ENCODE assay signal across 8 cellular contexts in the genomic region with DNA sequence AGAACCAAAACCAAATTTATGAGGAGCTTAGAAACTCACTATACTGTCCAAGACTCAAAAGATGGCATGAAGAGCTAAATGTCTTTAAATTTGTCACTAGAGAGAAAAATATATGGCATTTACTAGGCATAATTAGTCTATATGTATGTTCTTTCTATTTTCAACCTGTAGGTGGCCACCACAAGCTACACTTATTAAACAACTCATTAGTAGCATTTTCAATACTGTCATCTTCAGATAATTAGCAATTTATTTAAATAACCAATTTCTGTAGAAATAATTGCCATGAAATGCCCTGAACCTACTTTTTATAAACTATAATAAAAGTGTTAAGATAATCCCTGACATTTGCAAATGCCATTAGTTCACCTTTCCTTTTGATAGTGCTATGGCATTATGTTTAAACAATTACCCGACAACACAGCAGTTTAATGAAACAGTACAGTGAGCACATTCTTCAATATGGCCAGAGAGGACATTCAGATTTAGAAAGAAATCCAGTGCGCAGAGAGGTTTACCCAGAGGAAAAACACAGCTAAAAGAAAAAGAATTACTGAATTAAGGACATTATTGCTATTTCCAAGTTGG.
DNase-seq lines count a peak whose midpoint lies in the region; ATAC-seq, FAIRE-seq and TF ChIP-seq lines count a peak whose summit lies in the region.

No MANE protein-coding gene starts in this region.

- no peaks in the 10 kb centered on the region for H3K9me1 ChIP-seq in endothelial cell of umbilical vein (replicated peaks; ENCODE audit: control insufficient read depth, extremely low read depth, insufficient read depth, low read length)

- H3K9ac ChIP-seq in endothelial cell of umbilical vein (replicated peaks; ENCODE audit: extremely low read depth, insufficient read depth, low read length), result no peak overlapping the region

- H3K4me1 ChIP-seq in endothelial cell of umbilical vein (ENCODE audit: control insufficient read depth, extremely low read depth, insufficient read depth, low read length) (no peaks in the 10 kb centered on the region), upper lobe of right lung (no peaks in the 10 kb centered on the region), thyroid gland (no peaks in the 10 kb centered on the region)

- CTCF ChIA-PET in BJ (lab: Yijun Ruan, JAX) (interaction anchor here (0.6 to 2.0 kb wide), 17 partner anchors 10 to 810 kb away, joined by 3 to 14 read pairs (median 3); no protein-coding TSS in a partner anchor), endothelial cell of umbilical vein (lab: Charles Lee) (interaction anchor here (0.6 to 2.5 kb wide), 70 partner anchors 9 to 1224 kb away, joined by 3 to 39 read pairs (median 4); no protein-coding TSS in a partner anchor)

- H3K36me3 ChIP-seq in BJ (ENCODE audit: control insufficient read depth, insufficient read depth, low read length) (no peaks in the 10 kb centered on the region), endothelial cell of umbilical vein (ENCODE audit: control insufficient read depth in 2 of 2, extremely low read depth in 1 of 2, insufficient read depth in 2 of 2, low read length in 2 of 2) (no peaks in the 10 kb centered on the region), upper lobe of right lung (no peaks in the 10 kb centered on the region), thyroid gland (no peaks in the 10 kb centered on the region)

- H3K27me3 ChIP-seq in BJ (ENCODE audit: control insufficient read depth, insufficient read depth, low read length) (no peaks in the 10 kb centered on the region), endothelial cell of umbilical vein (ENCODE audit: control insufficient read depth in 2 of 2, insufficient read depth in 2 of 2, low read length in 2 of 2) (no peaks in the 10 kb centered on the region), upper lobe of right lung (no peaks in the 10 kb centered on the region), thyroid gland (no peaks in the 10 kb centered on the region)

- no peak for FAIRE-seq in endothelial cell of umbilical vein (lab: Jason Lieb, UNC)
- FAIRE-seq in urothelium cell line (lab: Jason Lieb, UNC), result no peak

- ATAC-seq in GM19043 (IDR thresholded peaks at IDR 0.05; ENCODE audit: low read depth, unreplicated experiment) (peak; percentile 75), upper lobe of right lung (no peak)

- H3K9me3 ChIP-seq in endothelial cell of umbilical vein (replicated peaks; ENCODE audit: control insufficient read depth, insufficient read depth, low read length) (no peaks in the 10 kb centered on the region), upper lobe of right lung (no peaks in the 10 kb centered on the region), thyroid gland (no peaks in the 10 kb centered on the region)

- POLR2A ChIA-PET in BJ (lab: Charles Lee) (no interaction called here), endothelial cell of umbilical vein (lab: Charles Lee) (no interaction called here)

- no peak for DNase-seq in BJ (ENCODE audit: low read depth)
- DNase-seq in MV-4-11 (lab: John Stamatoyannopoulos, UW), result peak; percentile 14
- peak; percentile 48 for DNase-seq in endothelial cell of umbilical vein (ENCODE audit: low read depth, low spot score)
- no peak for DNase-seq in upper lobe of right lung
- no peak for DNase-seq in urothelium cell line (ENCODE audit: low spot score)
- DNase-seq in thyroid gland, result no peak
- DNase-seq in mucosa of gallbladder (ENCODE audit: low spot score), result no peak

- H3K4me3 ChIP-seq in BJ (ENCODE audit: low read depth, low read length), result no peak overlapping the region
- no peak overlapping the region for H3K4me3 ChIP-seq in endothelial cell of umbilical vein (replicated peaks in 1 of 3; ENCODE audit: insufficient read depth in 1 of 3, low read depth in 1 of 3, low read length in 3 of 3)
- H3K4me3 ChIP-seq in upper lobe of right lung, result no peak overlapping the region
- no peak overlapping the region for H3K4me3 ChIP-seq in thyroid gland (replicated peaks in 1 of 3)

- WGBS in thyroid gland, 2 donors, result 91 to 98% methylated on average over 2 of the region's 2 CpGs

- peak; percentile 50 for TF ChIP-seq CTCF in BJ (IDR thresholded peaks at IDR 0.05; ENCODE audit: insufficient read depth, low read depth, low read length)
- peak in 1 of 2 donors; percentile 35 for TF ChIP-seq CTCF in endothelial cell of umbilical vein (IDR thresholded peaks at IDR 0.05; ENCODE audit: extremely low read depth in 1 of 2, insufficient read depth in 1 of 2, low read depth in 1 of 2, low read length in 2 of 2)
- peak; percentile 44 for TF ChIP-seq CTCF in upper lobe of right lung (IDR thresholded peaks at IDR 0.05)
- TF ChIP-seq CTCF in thyroid gland (IDR thresholded peaks at IDR 0.05), result peak in 3 of 6 experiments; percentile 23 to 38 (median 34)

- no peaks in the 10 kb centered on the region for H3K79me2 ChIP-seq in endothelial cell of umbilical vein (ENCODE audit: control insufficient read depth, insufficient read depth, low read length)

- H3K27ac ChIP-seq in endothelial cell of umbilical vein (ENCODE audit: insufficient read depth, low read depth, low read length), result no peak overlapping the region
- no peak overlapping the region for H3K27ac ChIP-seq in upper lobe of right lung
- no peak overlapping the region for H3K27ac ChIP-seq in thyroid gland

- intact Hi-C loops in endothelial cell of umbilical vein (cut with micrococcal nuclease), result loop anchor here (1.0 to 10.0 kb wide), 5 partner anchors 277 to 1221 kb away; no protein-coding TSS in a partner anchor
- intact Hi-C loops in upper lobe of right lung (cut with DNase I), result no loop called here
- intact Hi-C loops in thyroid gland (cut with DNase I), result no loop called here

- dilution Hi-C loops in endothelial cell of umbilical vein (cut with MboI; ENCODE audit: extremely low pct_ligation_motif_present, low sequenced_read_pairs), result no loop called here

- no peak overlapping the region for H2AFZ ChIP-seq in endothelial cell of umbilical vein (ENCODE audit: low read depth, low read length)

- H4K20me1 ChIP-seq in endothelial cell of umbilical vein (replicated peaks; ENCODE audit: control insufficient read depth, extremely low read depth, insufficient read depth, low read length), result no peaks in the 10 kb centered on the region

- TF ChIP-seq POLR2A in endothelial cell of umbilical vein (IDR thresholded peaks at IDR 0.05; ENCODE audit: low read depth, low read length), result no peak
- no peak for TF ChIP-seq POLR2A in thyroid gland (IDR thresholded peaks at IDR 0.05)

- no TSS peak for BruUV-seq in endothelial cell of umbilical vein (replicated peaks; lab: Mats Ljungman, UMichigan)

- no peak overlapping the region for H3K4me2 ChIP-seq in endothelial cell of umbilical vein (ENCODE audit: insufficient read depth, low read length)

TF ChIP-seq in endothelial cell of umbilical vein, 7 proteins besides CTCF, POLR2A, EP300 and RAD21:
- TF ChIP-seq GATA2 (IDR thresholded peaks at IDR 0.05; ENCODE audit: insufficient read depth, insufficient read length, low read depth, low read length), result no peak
- no peak for TF ChIP-seq POLR2AphosphoS5 (IDR thresholded peaks at IDR 0.05; ENCODE audit: insufficient read depth, low read depth, low read length)
- no peak for TF ChIP-seq JUN (IDR thresholded peaks at IDR 0.05; ENCODE audit: borderline replicate concordance, insufficient read depth, insufficient read length, low read depth)
- TF ChIP-seq FOS (IDR thresholded peaks at IDR 0.05; ENCODE audit: borderline replicate concordance, insufficient read depth, low read length), result no peak
- TF ChIP-seq, protein P1, sequence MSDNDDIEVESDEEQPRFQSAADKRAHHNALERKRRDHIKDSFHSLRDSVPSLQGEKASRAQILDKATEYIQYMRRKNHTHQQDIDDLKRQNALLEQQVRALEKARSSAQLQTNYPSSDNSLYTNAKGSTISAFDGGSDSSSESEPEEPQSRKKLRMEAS (IDR thresholded peaks at IDR 0.05; ENCODE audit: insufficient read depth, insufficient read length), result no peak
- no peak for TF ChIP-seq MYC (IDR thresholded peaks at IDR 0.05; ENCODE audit: low read depth, low read length)
- no peak for TF ChIP-seq EZH2 (IDR thresholded peaks at IDR 0.05; ENCODE audit: borderline replicate concordance, low read depth, low read length, severe bottlenecking)

Comparison
In these comparisons a context has a peak if more than half of its experiments do, and no peak if none do; other contexts are left out.
1. DNase-seq: peak in MV-4-11 (single experiment) and endothelial cell of umbilical vein (single experiment); none in BJ (single experiment), upper lobe of right lung (single experiment), urothelium cell line (single experiment), thyroid gland (0 of 2) and mucosa of gallbladder (single experiment).